In genomic region chr18:58054041-58054733, GRCh38 we compare ENCODE assay signal across 13 cellular contexts. TPM values are rescaled to one million over a fixed set of nuclear protein-coding genes. Genes with fewer than 3 reads are reported as not detected.
DNase-seq lines count a peak whose midpoint lies in the region; ATAC-seq and TF ChIP-seq lines count a peak whose summit lies in the region.
"Had no signal": no experiment of that assay in that cellular context is flagged by ENCODE, and none has a peak within 500 bp of the region (broad histone marks: within the 10 kb centered on the region; RNA-seq: fewer than 3 reads in every experiment).

No MANE protein-coding gene starts in this region.

- H3K27me3 ChIP-seq in hepatocyte, result no peaks in the 10 kb centered on the region

- H3K4me1 ChIP-seq in hepatocyte (ENCODE audit: insufficient read depth), result peaks cover 12% of the 10 kb centered on the region

- peaks cover 32% of the 10 kb centered on the region for H4K20me1 ChIP-seq in hepatocyte (ENCODE audit: insufficient read depth, poor library complexity, severe bottlenecking)

- no peaks in the 10 kb centered on the region for H3K9me2 ChIP-seq in hepatocyte (replicated peaks; ENCODE audit: insufficient read depth)

- no peak overlapping the region for H3K4me3 ChIP-seq in astrocyte of the cerebellum (ENCODE audit: low read depth, low read length)
- H3K4me3 ChIP-seq in hepatocyte, result no peak overlapping the region

- peak overlapping the region; percentile 62 for H3K27ac ChIP-seq in hepatocyte

- 56% methylated on average over 8 of the region's 8 CpGs for WGBS in hepatocyte (ENCODE audit: low lambda C conversion rate, missing lambda C conversion rate)

- no peak for ATAC-seq in GM19035 (IDR thresholded peaks at IDR 0.05; ENCODE audit: unreplicated experiment)
- ATAC-seq: natural killer cell treated with Interleukin-12 subunit alpha and Interleukin-12 subunit beta and Interleukin-15 and Interleukin-18, amount 100 ng/mL, for 72 hours had no signal

- H3K4me2 ChIP-seq in hepatocyte, result peak overlapping the region; percentile 35

- DNase-seq in HT1080 (ENCODE audit: low read depth) (peak; percentile 57), astrocyte of the cerebellum (ENCODE audit: low read depth) (peak; percentile 36), hepatocyte (ENCODE audit: low spot score) (peak; percentile 24), NCI-H1930 (lab: John Stamatoyannopoulos, UW) (no peak), pons (ENCODE audit: low spot score) (no peak)
- no peak for DNase-seq in activated effector memory CD4-positive, alpha-beta T cell treated with Interleukin-2 at 50 U/mL for 16 hours
- DNase-seq: activated CD8-positive, alpha-beta memory T cell treated with anti-CD3 and anti-CD28 coated beads for 24 hours; DMS79; effector CD4-positive, alpha-beta T cell; NCI-H2029; T-helper 2 cell had no signal

- peaks cover 98% of the 10 kb centered on the region for H3K79me2 ChIP-seq in hepatocyte

- in situ Hi-C loops in astrocyte of the cerebellum (cut with HindIII; ENCODE audit: low sequenced_read_pairs), result no loop called here

- no peak overlapping the region for H2AFZ ChIP-seq in hepatocyte

- TF ChIP-seq CTCF in astrocyte of the cerebellum (IDR thresholded peaks at IDR 0.05; ENCODE audit: low read depth, low read length, missing control alignments) (no peak), hepatocyte (IDR thresholded peaks at IDR 0.05; ENCODE audit: poor library complexity) (no peak)

- H3K36me3 ChIP-seq in hepatocyte (replicated peaks; ENCODE audit: insufficient read depth, low read depth), result no peaks in the 10 kb centered on the region

- no peaks in the 10 kb centered on the region for H3K9me3 ChIP-seq in hepatocyte (ENCODE audit: low read depth)

RNA-seq across cellular contexts. Expression of gene NEDD4L, which starts 10.2 kb away (rescaled TPM):
- 76.3 and 83.9 TPM in 2 replicates for total RNA-seq in HT1080 (2014; rRNA removed; shearing (Covaris generic))
- polyA plus RNA-seq in HT1080 (2015; cell fraction: cytosol; rRNA removed), result 103 and 126 TPM in 2 replicates
- polyA plus RNA-seq in HT1080 (2015; cell fraction: nucleus; rRNA removed), result 341 and 370 TPM in 2 replicates
- total RNA-seq in hepatocyte, result 139 and 140 TPM in 2 replicates
- polyA plus RNA-seq in hepatocyte, result 104 and 122 TPM in 2 replicates

Comparison
In these comparisons a context has a peak if more than half of its experiments do, and no peak if none do; other contexts are left out.
1. DNase-seq: peak in HT1080 (single experiment), astrocyte of the cerebellum (single experiment) and hepatocyte (single experiment); none in activated effector memory CD4-positive, alpha-beta T cell treated with Interleukin-2 at 50 U/mL for 16 hours (single experiment), NCI-H1930 (0 of 2) and pons (single experiment).